22 cellular contexts compared by ENCODE assay signal in the genomic region with DNA sequence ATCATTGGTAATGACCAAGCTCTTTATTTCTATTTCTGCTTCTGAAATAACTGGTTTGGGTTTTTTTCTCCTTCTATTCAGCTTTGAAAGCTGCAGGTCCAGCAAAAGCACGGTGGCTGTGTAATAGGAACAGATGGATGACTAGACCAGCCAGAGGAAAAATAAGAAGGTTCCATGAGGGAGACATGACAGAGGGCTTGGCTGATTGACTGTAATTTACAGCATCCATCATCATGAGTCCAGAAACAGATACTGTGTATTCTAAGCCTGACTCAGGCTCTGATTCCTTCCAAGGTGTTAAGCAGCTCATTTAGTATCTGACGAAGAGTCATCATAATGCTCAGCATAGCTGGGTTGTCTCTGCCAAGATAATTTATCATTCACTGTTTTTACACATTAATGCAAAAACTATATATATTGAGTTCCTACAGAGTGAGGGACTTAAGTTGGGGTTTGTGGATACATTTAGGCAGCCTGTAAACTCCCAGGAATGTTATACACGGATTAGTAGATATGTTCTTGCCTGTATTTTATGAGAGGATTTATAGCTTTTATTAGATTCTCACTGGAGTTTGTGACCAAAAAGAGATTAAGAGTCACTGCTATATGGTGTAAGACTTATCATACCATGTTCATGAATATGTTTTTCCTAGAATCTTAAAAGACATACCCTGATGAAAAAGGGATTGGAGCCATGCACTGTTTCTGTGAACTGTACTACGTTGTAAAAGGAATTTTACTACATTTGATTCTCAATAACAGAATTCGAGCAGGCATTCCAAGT.
DNase-seq lines count a peak whose midpoint lies in the region; ATAC-seq, FAIRE-seq and TF ChIP-seq lines count a peak whose summit lies in the region.
"Had no signal": no experiment of that assay in that cellular context is flagged by ENCODE, and none has a peak within 500 bp of the region (broad histone marks: within the 10 kb centered on the region; RNA-seq: fewer than 3 reads in every experiment).

No MANE protein-coding gene starts in this region.

- no peaks in the 10 kb centered on the region for H3K4me1 ChIP-seq in keratinocyte (ENCODE audit: control insufficient read depth, extremely low read depth, insufficient read depth, low read length)
- H3K4me1 ChIP-seq: BLaER1 had no signal

- H3K27me3 ChIP-seq in keratinocyte (ENCODE audit: control insufficient read depth, extremely low read depth, insufficient read depth, low read length) = no peaks in the 10 kb centered on the region
- H3K27me3 ChIP-seq: BLaER1 had no signal

- no peaks in the 10 kb centered on the region for H3K9me1 ChIP-seq in keratinocyte (ENCODE audit: control insufficient read depth, extremely low read depth, insufficient read depth, low read length)

- DNase-seq in AG09309 (ENCODE audit: low read depth) (peak; percentile 7), HFFc6 (no peak), amniotic epithelial cell (ENCODE audit: low read depth) (peak; percentile 11), keratinocyte (ENCODE audit: low read depth, low spot score) (no peak), NOMO-1 (lab: John Stamatoyannopoulos, UW; ENCODE audit: unreplicated experiment in 2 of 2) (no peak)
- no peak for DNase-seq in activated T-cell treated with anti-CD3 and anti-CD28 coated beads, Interleukin-2, amount 50 U/mL, for 1 hour
- DNase-seq: 8988T; CD8-positive, alpha-beta T cell; DND-41; GF-D8; GM23248; KBM-7; NCI-H1436; NCI-H2081 treated with DMSO at 0.1 percent for 48 hours; NCI-H2227 treated with DMSO at 0.1 percent for 48 hours; NCI-H524 treated with DMSO at 0.1 percent for 48 hours had no signal

- FAIRE-seq in keratinocyte (lab: Jason Lieb, UNC) = peak; percentile 49
- FAIRE-seq: GM12891, GM18507 had no signal

- no peak overlapping the region for H3K9ac ChIP-seq in keratinocyte (ENCODE audit: control insufficient read depth, extremely low read depth, insufficient read depth, low read length)
- H3K9ac ChIP-seq: BLaER1, GM23248 had no signal

- peaks cover 52% of the 10 kb centered on the region for H3K36me3 Mint-ChIP-seq in HFFc6 (ENCODE audit: low read depth)
- H3K36me3 Mint-ChIP-seq: CD8-positive, alpha-beta T cell had no signal

- no peak for TF ChIP-seq CTCF in AG09309 (IDR thresholded peaks at IDR 0.05; ENCODE audit: control insufficient read depth, insufficient read depth, low read depth, low read length, missing control alignments)
- TF ChIP-seq CTCF in HFFc6 (IDR thresholded peaks at IDR 0.05) = no peak
- no peak for TF ChIP-seq CTCF in keratinocyte (optimal IDR thresholded peaks at IDR 0.05 in 1 of 3, IDR thresholded peaks at IDR 0.05 in 1 of 3, conservative IDR thresholded peaks at IDR 0.05 in 1 of 3; ENCODE audit: extremely low read depth in 1 of 3, insufficient read depth in 2 of 3, low read length in 3 of 3)

- no peaks in the 10 kb centered on the region for H3K79me2 ChIP-seq in keratinocyte (ENCODE audit: control insufficient read depth, insufficient read depth, low read length)

- ATAC-seq in esophagus mucosa (no peak), HG03135 (IDR thresholded peaks at IDR 0.05; ENCODE audit: unreplicated experiment) (no peak)
- ATAC-seq: CD8-positive, alpha-beta T cell had no signal

- dilution Hi-C loops in keratinocyte (cut with MboI; ENCODE audit: extremely low pct_ligation_motif_present, low sequenced_read_pairs) = no loop called here

- no peak overlapping the region for H3K4me2 ChIP-seq in keratinocyte (ENCODE audit: control insufficient read depth, extremely low read depth, insufficient read depth, low read depth, low read length)
- H3K4me2 ChIP-seq: BLaER1 had no signal

- H3K27ac ChIP-seq in keratinocyte (ENCODE audit: control insufficient read depth, insufficient read depth, low read length) = no peak overlapping the region
- H3K27ac ChIP-seq: BLaER1, GM23248, RWPE1 had no signal

- no peak overlapping the region for H3K4me3 Mint-ChIP-seq in HFFc6
- H3K4me3 Mint-ChIP-seq: CD8-positive, alpha-beta T cell had no signal

- H3K9me3 Mint-ChIP-seq in HFFc6 = no peaks in the 10 kb centered on the region
- H3K9me3 Mint-ChIP-seq: CD8-positive, alpha-beta T cell had no signal

- no peak overlapping the region for H2AFZ ChIP-seq in keratinocyte (ENCODE audit: control insufficient read depth, low read length)
- H2AFZ ChIP-seq: GM23248 had no signal

- H3K27ac Mint-ChIP-seq in HFFc6 = peak overlapping the region; percentile 46
- H3K27ac Mint-ChIP-seq: CD8-positive, alpha-beta T cell had no signal

- H3K9me3 ChIP-seq in keratinocyte (ENCODE audit: control insufficient read depth, low read depth, low read length) = no peaks in the 10 kb centered on the region
- H3K9me3 ChIP-seq: BLaER1 had no signal

- no peak overlapping the region for H3K4me3 ChIP-seq in AG09309 (ENCODE audit: control insufficient read depth, low read depth, low read length)
- no peak overlapping the region for H3K4me3 ChIP-seq in keratinocyte (ENCODE audit: control insufficient read depth in 2 of 3, extremely low read depth in 1 of 3, insufficient read depth in 2 of 3, low read depth in 1 of 3, low read length in 3 of 3)
- H3K4me3 ChIP-seq: BLaER1, GM23248 had no signal

- no peaks in the 10 kb centered on the region for H3K36me3 ChIP-seq in keratinocyte (ENCODE audit: control insufficient read depth in 2 of 2, extremely low read depth in 1 of 2, insufficient read depth in 2 of 2, low read length in 2 of 2)
- H3K36me3 ChIP-seq: BLaER1 had no signal

- H4K20me1 ChIP-seq in keratinocyte (ENCODE audit: control insufficient read depth, extremely low read depth, insufficient read depth, low read length) = no peaks in the 10 kb centered on the region
- H4K20me1 ChIP-seq: BLaER1 had no signal

- peaks cover 59% of the 10 kb centered on the region for H3K4me1 Mint-ChIP-seq in HFFc6 (ENCODE audit: low read depth)

- H3K27me3 Mint-ChIP-seq in HFFc6 (ENCODE audit: insufficient read depth) = peaks cover 3% of the 10 kb centered on the region; the same call in 1 of the 2 replicates

Comparison
In these comparisons a context has a peak if more than half of its experiments do, and no peak if none do; other contexts are left out.
1. DNase-seq: peak in AG09309 (single experiment) and amniotic epithelial cell (single experiment); none in HFFc6 (single experiment), keratinocyte (single experiment), NOMO-1 (0 of 2) and activated T-cell treated with anti-CD3 and anti-CD28 coated beads, Interleukin-2, amount 50 U/mL, for 1 hour (single experiment).